ENCODE assay signal across 16 cellular contexts in the genomic region with DNA sequence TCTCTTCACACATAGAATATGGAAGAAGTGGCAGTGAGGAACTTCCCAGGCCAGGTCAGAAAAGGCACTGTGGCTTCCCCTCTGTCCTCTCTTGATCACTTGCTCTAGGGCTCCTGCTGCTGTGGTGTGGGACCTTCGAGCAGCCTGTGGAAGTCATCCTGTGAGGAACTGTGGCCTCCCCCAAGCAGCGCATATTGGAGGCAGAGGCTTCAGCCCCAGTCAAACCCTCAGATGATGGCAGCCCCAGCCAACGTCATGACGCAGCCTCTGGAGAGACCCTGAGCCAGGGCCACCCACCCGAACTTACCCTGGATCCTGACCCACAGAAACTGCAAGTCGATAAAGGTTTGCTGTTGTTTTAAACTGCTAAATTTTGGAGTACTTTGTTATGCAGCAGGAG.
A peak's percentile ranks its signal among the peaks of the same experiment; 100 is the strongest.
DNase-seq lines count a peak whose midpoint lies in the region; ATAC-seq and TF ChIP-seq lines count a peak whose summit lies in the region.
"Had no signal": no experiment of that assay in that cellular context is flagged by ENCODE, and none has a peak within 500 bp of the region (broad histone marks: within the 10 kb centered on the region; RNA-seq: fewer than 3 reads in every experiment).

No MANE protein-coding gene starts in this region.

- H3K9me3 ChIP-seq in suprapubic skin: no peaks in the 10 kb centered on the region

- no peak for TF ChIP-seq EP300 in suprapubic skin (IDR thresholded peaks at IDR 0.05)

- no peaks in the 10 kb centered on the region for H3K4me1 Mint-ChIP-seq in activated T-cell treated with anti-CD3 and anti-CD28 coated beads, Interleukin-2, amount 50 U/mL, for 24 hours (ENCODE audit: low read depth)
- H3K4me1 Mint-ChIP-seq in activated T-cell treated with anti-CD3 and anti-CD28 coated beads, Interleukin-2, amount 50 U/mL, for 4 hours (ENCODE audit: low read depth): no peaks in the 10 kb centered on the region
- no peaks in the 10 kb centered on the region for H3K4me1 Mint-ChIP-seq in central memory CD8-positive, alpha-beta T cell
- no peaks in the 10 kb centered on the region for H3K4me1 Mint-ChIP-seq in osteocyte (ENCODE audit: unreplicated experiment)

- no peak for TF ChIP-seq CTCF in osteocyte (IDR thresholded peaks at IDR 0.05)
- no peak for TF ChIP-seq CTCF in suprapubic skin (IDR thresholded peaks at IDR 0.05)

- H3K4me3 ChIP-seq in suprapubic skin: no peak overlapping the region

- H3K27me3 Mint-ChIP-seq in activated T-cell treated with anti-CD3 and anti-CD28 coated beads, Interleukin-2, amount 50 U/mL, for 24 hours: no peaks in the 10 kb centered on the region
- no peaks in the 10 kb centered on the region for H3K27me3 Mint-ChIP-seq in activated T-cell treated with anti-CD3 and anti-CD28 coated beads, Interleukin-2, amount 50 U/mL, for 4 hours (ENCODE audit: low read depth)
- peaks cover 22% of the 10 kb centered on the region for H3K27me3 Mint-ChIP-seq in central memory CD8-positive, alpha-beta T cell
- H3K27me3 Mint-ChIP-seq in osteocyte (ENCODE audit: unreplicated experiment): no peaks in the 10 kb centered on the region

- no peaks in the 10 kb centered on the region for H3K36me3 Mint-ChIP-seq in activated T-cell treated with anti-CD3 and anti-CD28 coated beads, Interleukin-2, amount 50 U/mL, for 24 hours (ENCODE audit: low read depth)
- no peaks in the 10 kb centered on the region for H3K36me3 Mint-ChIP-seq in activated T-cell treated with anti-CD3 and anti-CD28 coated beads, Interleukin-2, amount 50 U/mL, for 4 hours (ENCODE audit: insufficient read depth)
- peaks cover 3% of the 10 kb centered on the region for H3K36me3 Mint-ChIP-seq in central memory CD8-positive, alpha-beta T cell (ENCODE audit: insufficient read depth)
- H3K36me3 Mint-ChIP-seq in osteocyte (ENCODE audit: unreplicated experiment): no peaks in the 10 kb centered on the region
- H3K36me3 Mint-ChIP-seq: CD8-positive, alpha-beta T cell had no signal

- H3K4me1 ChIP-seq in suprapubic skin: no peaks in the 10 kb centered on the region

- H3K36me3 ChIP-seq in suprapubic skin: no peaks in the 10 kb centered on the region

- TF ChIP-seq POLR2A in suprapubic skin (IDR thresholded peaks at IDR 0.05): no peak

- WGBS in suprapubic skin: 83% methylated on average over 5 of the region's 6 CpGs

- ATAC-seq in activated T-cell treated with anti-CD3 and anti-CD28 coated beads, Interleukin-2, amount 50 U/mL, for 4 hours: no peak
- no peak for ATAC-seq in central memory CD8-positive, alpha-beta T cell (replicated peaks; ENCODE audit: extremely low read depth, poor library complexity, severe bottlenecking)
- ATAC-seq in GM18867 (IDR thresholded peaks at IDR 0.05; ENCODE audit: unreplicated experiment) (no peak), HG03442 (IDR thresholded peaks at IDR 0.05; ENCODE audit: unreplicated experiment) (no peak)
- ATAC-seq: CD8-positive, alpha-beta T cell; HCT116; Panc1 had no signal

- H3K27me3 ChIP-seq in suprapubic skin: no peaks in the 10 kb centered on the region

- H3K27ac ChIP-seq in suprapubic skin: no peak overlapping the region

- DNase-seq in activated T-cell treated with anti-CD3 and anti-CD28 coated beads, Interleukin-2, amount 50 U/mL, for 24 hours: peak; percentile 13
- DNase-seq in activated T-cell treated with anti-CD3 and anti-CD28 coated beads, Interleukin-2, amount 50 U/mL, for 4 hours: no peak
- DNase-seq in central memory CD8-positive, alpha-beta T cell (ENCODE audit: low spot score in 2 of 2): peak; percentile 1 to 7
- DNase-seq in osteocyte (ENCODE audit: extremely low spot score, unreplicated experiment) (peak; percentile 75), suprapubic skin (ENCODE audit: low spot score in 2 of 2) (peak; percentile 22 to 41), NCI-H1092 treated with DMSO at 0.1 percent for 48 hours (lab: John Stamatoyannopoulos, UW) (no peak)
- DNase-seq: Calu3, GF-D8, GOT3, NCI-H1105, NCI-H1694 had no signal

- H3K4me3 Mint-ChIP-seq in activated T-cell treated with anti-CD3 and anti-CD28 coated beads, Interleukin-2, amount 50 U/mL, for 24 hours: no peak overlapping the region
- no peak overlapping the region for H3K4me3 Mint-ChIP-seq in activated T-cell treated with anti-CD3 and anti-CD28 coated beads, Interleukin-2, amount 50 U/mL, for 4 hours
- H3K4me3 Mint-ChIP-seq in central memory CD8-positive, alpha-beta T cell: no peak overlapping the region
- no peak overlapping the region for H3K4me3 Mint-ChIP-seq in osteocyte (ENCODE audit: unreplicated experiment)
- H3K4me3 Mint-ChIP-seq: CD8-positive, alpha-beta T cell had no signal

- no peak overlapping the region for H3K27ac Mint-ChIP-seq in activated T-cell treated with anti-CD3 and anti-CD28 coated beads, Interleukin-2, amount 50 U/mL, for 24 hours
- H3K27ac Mint-ChIP-seq in central memory CD8-positive, alpha-beta T cell (ENCODE audit: low read depth): no peak overlapping the region
- H3K27ac Mint-ChIP-seq in osteocyte (ENCODE audit: unreplicated experiment): no peak overlapping the region
- H3K27ac Mint-ChIP-seq: CD8-positive, alpha-beta T cell had no signal

- no peaks in the 10 kb centered on the region for H3K9me3 Mint-ChIP-seq in activated T-cell treated with anti-CD3 and anti-CD28 coated beads, Interleukin-2, amount 50 U/mL, for 24 hours
- H3K9me3 Mint-ChIP-seq in activated T-cell treated with anti-CD3 and anti-CD28 coated beads, Interleukin-2, amount 50 U/mL, for 4 hours: no peaks in the 10 kb centered on the region
- no peaks in the 10 kb centered on the region for H3K9me3 Mint-ChIP-seq in central memory CD8-positive, alpha-beta T cell
- H3K9me3 Mint-ChIP-seq in osteocyte (ENCODE audit: unreplicated experiment): no peaks in the 10 kb centered on the region
- H3K9me3 Mint-ChIP-seq: CD8-positive, alpha-beta T cell had no signal

Comparison
In these comparisons a context has a peak if more than half of its experiments do, and no peak if none do; other contexts are left out.
1. DNase-seq: peak in activated T-cell treated with anti-CD3 and anti-CD28 coated beads, Interleukin-2, amount 50 U/mL, for 24 hours (single experiment), central memory CD8-positive, alpha-beta T cell (2 of 2), osteocyte (single experiment) and suprapubic skin (2 of 2); none in activated T-cell treated with anti-CD3 and anti-CD28 coated beads, Interleukin-2, amount 50 U/mL, for 4 hours (single experiment) and NCI-H1092 treated with DMSO at 0.1 percent for 48 hours (single experiment).